In the genomic region with DNA sequence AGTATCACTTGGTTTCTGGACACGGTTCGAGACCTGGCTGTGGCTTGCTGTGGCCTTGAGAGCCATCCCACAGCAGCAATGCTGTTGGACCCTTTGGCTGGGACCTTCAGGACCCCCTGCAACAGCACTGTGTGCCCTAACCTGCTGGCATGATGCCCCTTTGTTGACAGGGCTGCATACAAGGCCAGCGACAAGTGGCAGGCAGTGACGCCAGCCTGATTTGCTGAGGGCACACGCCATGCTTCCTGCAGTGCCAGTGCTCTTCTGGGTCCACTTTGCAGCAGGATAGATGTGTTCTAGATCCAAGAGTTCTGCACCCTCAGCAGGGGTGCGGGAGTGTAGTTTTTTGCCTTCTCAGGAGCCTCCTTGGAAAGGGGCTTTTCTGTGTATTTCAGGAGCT, we compare ENCODE assay signal across 18 cellular contexts. TPM values are rescaled to one million over a fixed set of nuclear protein-coding genes. Genes with fewer than 3 reads are reported as not detected.
DNase-seq lines count a peak whose midpoint lies in the region; ATAC-seq, FAIRE-seq and TF ChIP-seq lines count a peak whose summit lies in the region.
"Had no signal": no experiment of that assay in that cellular context is flagged by ENCODE, and none has a peak within 500 bp of the region (broad histone marks: within the 10 kb centered on the region; RNA-seq: fewer than 3 reads in every experiment).

No MANE protein-coding gene starts in this region.

- intact Hi-C loops in kidney (cut with DNase I): no loop called here

- H3K27ac ChIP-seq in HEK293 (ENCODE audit: extremely low read depth, low read depth, low read length): no peak overlapping the region
- peak overlapping the region; percentile 65 for H3K27ac ChIP-seq in cingulate gyrus (ENCODE audit: low read depth, low read length)
- peak overlapping the region; percentile 97 for H3K27ac ChIP-seq in kidney (ENCODE audit: low read depth in 2 of 2, low read length in 2 of 2)
- H3K27ac ChIP-seq in skeletal muscle tissue (ENCODE audit: low read depth, low read length): peak overlapping the region; percentile 95
- H3K27ac ChIP-seq: SK-N-MC had no signal

- ATAC-seq in HG02588 (IDR thresholded peaks at IDR 0.05; ENCODE audit: unreplicated experiment): no peak
- ATAC-seq: activated CD8-positive, alpha-beta T cell treated with anti-CD3 and anti-CD28 coated beads, Interleukin-2, amount 10 ng/mL, durations not matched to agents 7 days and 5 days; natural killer cell treated with Interleukin-12 subunit alpha and Interleukin-12 subunit beta and Interleukin-15 and Interleukin-18, amount 100 ng/mL, for 72 hours had no signal

- peaks cover 13 to 24% of the 10 kb centered on the region in 2 experiments; a peak in 2 of 3 replicates for H3K36me3 ChIP-seq in HEK293 (ENCODE audit: control insufficient read depth in 2 of 2, insufficient read depth in 1 of 2, low read length in 2 of 2)
- H3K36me3 ChIP-seq in kidney (ENCODE audit: control insufficient read depth in 1 of 2, insufficient read depth in 2 of 2, low read length in 2 of 2): peaks cover 0 to 4% of the 10 kb centered on the region in 2 donors
- peaks cover 13 to 22% (median 13%) of the 10 kb centered on the region in 3 donors for H3K36me3 ChIP-seq in skeletal muscle tissue (ENCODE audit: control insufficient read depth in 3 of 3, insufficient read depth in 3 of 3, low read length in 3 of 3)

- H3K9ac ChIP-seq in kidney (ENCODE audit: low read length in 2 of 2) (no peak overlapping the region), skeletal muscle tissue (ENCODE audit: low read depth in 1 of 3, low read length in 3 of 3) (peak overlapping the region; percentile 75 to 85 (median 82))

- no peaks in the 10 kb centered on the region for H3K4me1 ChIP-seq in HEK293 (ENCODE audit: control insufficient read depth, insufficient read depth, low read length)
- peaks cover 19 to 24% of the 10 kb centered on the region in 2 donors for H3K4me1 ChIP-seq in kidney (ENCODE audit: control insufficient read depth in 1 of 2, insufficient read depth in 1 of 2, low read depth in 1 of 2, low read length in 2 of 2)
- H3K4me1 ChIP-seq in skeletal muscle tissue (ENCODE audit: control insufficient read depth in 3 of 3, insufficient read depth in 3 of 3, low read length in 3 of 3): peaks cover 49 to 85% (median 70%) of the 10 kb centered on the region in 3 donors

- H3K4me3 ChIP-seq in HEK293 (ENCODE audit: low read depth, low read length) (no peak overlapping the region), kidney (ENCODE audit: low read length in 2 of 2) (no peak overlapping the region), skeletal muscle tissue (ENCODE audit: low read length in 3 of 3) (peak overlapping the region in 2 of 3 donors; percentile 55 to 61)
- H3K4me3 ChIP-seq: SK-N-MC had no signal

- no peaks in the 10 kb centered on the region for H3K9me3 ChIP-seq in HEK293 (ENCODE audit: control insufficient read depth, insufficient read depth, low read depth, low read length)
- peaks cover 0 to 4% of the 10 kb centered on the region in 2 donors for H3K9me3 ChIP-seq in kidney (ENCODE audit: control insufficient read depth in 1 of 2, low read length in 2 of 2)
- H3K9me3 ChIP-seq in skeletal muscle tissue (ENCODE audit: control insufficient read depth in 3 of 3, low read length in 3 of 3): no peaks in the 10 kb centered on the region

- CTCF ChIA-PET in HEK293 (lab: Yijun Ruan, JAX): interaction anchor here (0.6 kb wide), 1 partner anchor 23 kb away, joined by 4 read pairs; no protein-coding TSS in a partner anchor

- H3K27me3 ChIP-seq in skeletal muscle tissue (ENCODE audit: control insufficient read depth in 3 of 3, insufficient read depth in 3 of 3, low read length in 3 of 3): no peaks in the 10 kb centered on the region

- no peak for TF ChIP-seq CTCF in HEK293 (tag by site-specific recombination; IDR thresholded peaks at IDR 0.05)
- TF ChIP-seq CTCF in kidney (IDR thresholded peaks at IDR 0.05; ENCODE audit: borderline replicate concordance, extremely low read depth, insufficient read depth): no peak

- FAIRE-seq in kidney (lab: Jason Lieb, UNC): no peak
- FAIRE-seq: H1 had no signal

- DNase-seq in kidney: peak; percentile 58
- DNase-seq in COR-L47 (lab: John Stamatoyannopoulos, UW): no peak
- DNase-seq in islet precursor cell: no peak
- DNase-seq in GOT3 (lab: John Stamatoyannopoulos, UW): no peak
- DNase-seq: activated CD8-positive, alpha-beta T cell treated with anti-CD3 and anti-CD28 coated beads, Interleukin-2, amount 10 ng/mL, durations not matched to agents 7 days and 5 days; activated naive CD4-positive, alpha-beta T cell treated with Interleukin-2 at 50 U/mL for 16 hours; central memory CD4-positive, alpha-beta T cell; DMS53; KBM-7; NCI-H1417 treated with DMSO at 0.1 percent for 48 hours; stimulated activated naive CD4-positive, alpha-beta T cell treated with Interleukin-2 at 50 U/mL for 16 hours had no signal

- POLR2A ChIA-PET in HEK293 (lab: Yijun Ruan, JAX): no interaction called here

TF ChIP-seq in HEK293, 187 proteins besides CTCF, POLR2A, EP300 and RAD21:
- TF ChIP-seq SCRT1 (tag by site-specific recombination; IDR thresholded peaks at IDR 0.05; ENCODE audit: borderline replicate concordance) (peak; percentile 90; the same call in 1 of the 2 replicates), SCRT2 (tag by site-specific recombination; IDR thresholded peaks at IDR 0.05) (peak; percentile 96), ZNF350 (tag by site-specific recombination; IDR thresholded peaks at IDR 0.05) (no peak)

RNA-seq across cellular contexts. Expression of a gene that starts 32.8 kb away (rescaled TPM):
- total RNA-seq in kidney: 29.4 TPM
- polyA plus RNA-seq in kidney (ENCODE audit: insufficient read depth, low read depth, low replicate concordance): 44.1 TPM
- 64.7 TPM for total RNA-seq in skeletal muscle tissue

Comparison
In these comparisons a context has a peak if more than half of its experiments do, and no peak if none do; other contexts are left out.
1. H3K4me3 ChIP-seq: peak in skeletal muscle tissue (2 of 3); none in HEK293 (single experiment) and kidney (0 of 2).
2. H3K9ac ChIP-seq: peak in skeletal muscle tissue (3 of 3); none in kidney (0 of 2).